In the genomic region with DNA sequence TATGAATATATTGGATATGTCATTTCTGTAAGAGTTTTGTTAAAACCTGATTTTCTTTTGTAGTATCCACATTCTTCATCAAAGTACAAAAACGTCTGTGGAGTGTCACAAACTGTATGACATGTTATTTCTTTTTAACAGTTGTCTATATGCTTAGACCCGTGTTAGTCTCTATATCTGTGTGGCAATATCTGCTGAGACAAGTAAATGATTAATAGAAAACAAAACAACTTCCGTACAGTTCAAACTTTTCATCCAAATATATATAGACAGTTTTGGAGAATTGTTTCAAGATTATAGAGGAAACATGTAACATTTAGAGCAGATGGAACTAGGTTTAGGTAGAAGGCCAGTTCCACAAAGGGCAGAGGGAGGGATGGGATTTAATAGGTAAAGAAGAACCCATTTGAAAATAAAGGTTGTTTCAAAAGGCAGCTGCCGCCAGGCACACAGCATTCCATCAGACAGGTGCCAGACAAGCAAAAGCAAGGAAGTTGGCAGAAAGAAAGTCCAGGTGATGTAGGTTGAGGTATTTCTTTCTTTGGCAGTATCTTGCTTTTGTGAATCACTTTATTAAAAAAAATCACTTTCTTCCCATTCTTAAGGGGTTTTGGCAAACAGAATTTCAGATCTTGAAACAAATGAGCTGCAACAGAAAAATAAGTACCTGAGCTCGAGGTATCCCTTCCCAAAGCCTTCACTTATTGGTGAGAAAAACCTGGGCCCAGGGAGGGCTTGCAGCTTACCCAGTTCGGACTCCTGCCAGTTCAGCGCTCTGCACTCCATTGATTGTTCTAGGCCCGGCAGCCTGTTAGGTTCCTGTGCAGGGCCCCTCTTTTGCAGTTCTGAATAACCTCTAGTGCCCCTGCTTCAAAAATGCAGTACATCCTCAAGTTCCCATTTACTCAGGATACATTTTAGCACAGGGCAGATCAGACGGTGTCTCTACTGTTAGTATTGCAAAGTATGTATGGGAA, we compare ENCODE assay signal across 21 cellular contexts. TPM values are rescaled to one million over a fixed set of nuclear protein-coding genes. Genes with fewer than 3 reads are reported as not detected.
"Had no signal": no experiment of that assay in that cellular context is flagged by ENCODE, and none has a peak within 500 bp of the region (broad histone marks: within the 10 kb centered on the region; RNA-seq: fewer than 3 reads in every experiment).

No MANE protein-coding gene starts in this region.

- H3K27ac ChIP-seq: brain microvascular endothelial cell, dorsolateral prefrontal cortex, foreskin keratinocyte, hepatocyte, left lung, psoas muscle, sigmoid colon, spleen, thyroid gland, uterus had no signal

- H3K9me3 ChIP-seq: left lung, psoas muscle, sigmoid colon, spleen, thyroid gland, uterus had no signal

- H3K36me3 ChIP-seq: brain microvascular endothelial cell, sigmoid colon, thyroid gland, uterus had no signal

- ATAC-seq: activated CD8-positive, alpha-beta T cell treated with anti-CD3 and anti-CD28 coated beads, Interleukin-2, amount 10 ng/mL, durations not matched to agents 7 days and 5 days; foreskin keratinocyte; left lung; psoas muscle had no signal

- FAIRE-seq: colon, islet of Langerhans, TTC549 had no signal

- H3K4me1 ChIP-seq: foreskin keratinocyte, left lung, psoas muscle, sigmoid colon, spleen, uterus had no signal

- DNase-seq: activated CD4-positive, alpha-beta T cell treated with anti-CD3 and anti-CD28 coated beads, Interleukin-2, amount 10 ng/mL, durations not matched to agents 7 days and 5 days; activated CD8-positive, alpha-beta T cell treated with anti-CD3 and anti-CD28 coated beads, Interleukin-2, amount 10 ng/mL, durations not matched to agents 7 days and 5 days; activated naive CD4-positive, alpha-beta T cell treated with anti-CD3 and anti-CD28 coated beads for 36 hours; activated T-cell treated with anti-CD3 and anti-CD28 coated beads, Interleukin-2, amount 50 U/mL, for 4 hours; brain microvascular endothelial cell; central memory CD4-positive, alpha-beta T cell; dorsolateral prefrontal cortex; foreskin keratinocyte; left lung; psoas muscle; sigmoid colon; spleen; stimulated activated CD8-positive, alpha-beta memory T cell treated with anti-CD3 and anti-CD28 coated beads, Interleukin-4, amount 100 ng/mL, for 48 hours; stimulated activated naive CD4-positive, alpha-beta T cell; uterus had no signal

- H3K27me3 ChIP-seq: brain microvascular endothelial cell, dorsolateral prefrontal cortex, foreskin keratinocyte, hepatocyte, left lung, sigmoid colon, spleen, thyroid gland, uterus had no signal

- H3K4me3 ChIP-seq: dorsolateral prefrontal cortex, hepatocyte, left lung, psoas muscle, sigmoid colon, spleen, thyroid gland, uterus had no signal

RNA-seq across cellular contexts. Expression of gene LRRN1, which starts 49.1 kb away (rescaled TPM):
- total RNA-seq: lung microvascular endothelial cell had no signal
